ENCODE assay signal across 32 cellular contexts in the genomic region with DNA sequence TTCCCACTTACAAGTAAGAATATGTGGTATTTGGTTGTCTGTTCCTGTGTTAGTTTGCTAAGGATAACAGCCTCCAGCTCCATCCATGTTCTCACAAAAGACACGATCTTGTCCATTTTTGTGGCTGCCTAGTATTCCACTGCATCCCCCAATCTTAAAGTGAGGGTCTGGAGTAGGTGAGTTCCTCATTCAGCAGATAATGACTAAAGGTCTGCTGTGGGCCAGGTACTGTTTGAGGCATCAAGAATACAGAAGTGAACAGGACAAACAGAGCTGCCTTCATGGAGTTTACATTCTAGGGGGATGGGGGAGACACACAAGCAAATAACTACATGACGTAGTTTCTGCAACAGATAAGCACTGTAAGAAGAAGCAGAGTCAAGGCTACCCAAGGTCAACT. TPM values are rescaled to one million over a fixed set of nuclear protein-coding genes. Genes with fewer than 3 reads are reported as not detected.
"Had no signal": no experiment of that assay in that cellular context is flagged by ENCODE, and none has a peak within 500 bp of the region (broad histone marks: within the 10 kb centered on the region; RNA-seq: fewer than 3 reads in every experiment).

No MANE protein-coding gene starts in this region.

- H3K4me3 Mint-ChIP-seq: stimulated activated effector memory CD8-positive, alpha-beta T cell treated with anti-CD3 and anti-CD28 coated beads, Interleukin-12 subunit alpha, Interleukin-12 subunit beta, amount 100 ng/mL, for 72 hours; stimulated activated memory B cell treated with anti-CD40 and anti-IgM and Interleukin-4, amounts not matched to agents 10 μg/mL and 1 μg/mL and 100 μg/mL, for 72 hours; stimulated activated naive B cell treated with anti-CD40 and anti-IgM and Interleukin-4, amounts not matched to agents 10 μg/mL and 1 μg/mL and 100 μg/mL, for 72 hours; stimulated activated naive CD8-positive, alpha-beta T cell treated with anti-CD3 and anti-CD28 coated beads, Interleukin-15, amount 100 ng/mL, for 72 hours; stimulated activated naive CD8-positive, alpha-beta T cell treated with anti-CD3 and anti-CD28 coated beads, Interleukin-15, Interleukin-2, amounts not matched to agents 100 ng/mL and 50 ng/mL, for 24 hours; type B pancreatic cell had no signal

- FAIRE-seq: urothelium cell line had no signal

- ATAC-seq: stimulated activated effector memory CD8-positive, alpha-beta T cell treated with anti-CD3 and anti-CD28 coated beads, Interleukin-12 subunit alpha, Interleukin-12 subunit beta, amount 100 ng/mL, for 72 hours; stimulated activated memory B cell treated with anti-CD40 and anti-IgM and Interleukin-4, amounts not matched to agents 10 μg/mL and 1 μg/mL and 100 μg/mL, for 72 hours; stimulated activated naive B cell treated with anti-CD40 and anti-IgM and Interleukin-4, amounts not matched to agents 10 μg/mL and 1 μg/mL and 100 μg/mL, for 72 hours; stimulated activated naive CD8-positive, alpha-beta T cell treated with anti-CD3 and anti-CD28 coated beads, Interleukin-15, amount 100 ng/mL, for 72 hours; stimulated activated naive CD8-positive, alpha-beta T cell treated with anti-CD3 and anti-CD28 coated beads, Interleukin-15, Interleukin-2, amounts not matched to agents 100 U/mL and 50 U/mL, for 24 hours; upper lobe of right lung had no signal

- H3K27ac ChIP-seq: suprapubic skin, testis, thoracic aorta, thyroid gland, tibial artery, tibial nerve, transverse colon, upper lobe of left lung, upper lobe of right lung, uterus, vagina had no signal

- H3K27me3 Mint-ChIP-seq: stimulated activated memory B cell treated with anti-CD40 and anti-IgM and Interleukin-4, amounts not matched to agents 10 μg/mL and 1 μg/mL and 100 μg/mL, for 72 hours; stimulated activated naive B cell treated with anti-CD40 and anti-IgM and Interleukin-4, amounts not matched to agents 10 μg/mL and 1 μg/mL and 100 μg/mL, for 72 hours; stimulated activated naive CD8-positive, alpha-beta T cell treated with anti-CD3 and anti-CD28 coated beads, Interleukin-15, amount 100 ng/mL, for 72 hours; stimulated activated naive CD8-positive, alpha-beta T cell treated with anti-CD3 and anti-CD28 coated beads, Interleukin-15, Interleukin-2, amounts not matched to agents 100 ng/mL and 50 ng/mL, for 24 hours; type B pancreatic cell had no signal

- H3K4me1 Mint-ChIP-seq: stimulated activated effector memory CD8-positive, alpha-beta T cell treated with anti-CD3 and anti-CD28 coated beads, Interleukin-12 subunit alpha, Interleukin-12 subunit beta, amount 100 ng/mL, for 72 hours; stimulated activated memory B cell treated with anti-CD40 and anti-IgM and Interleukin-4, amounts not matched to agents 10 μg/mL and 1 μg/mL and 100 μg/mL, for 72 hours; stimulated activated naive CD8-positive, alpha-beta T cell treated with anti-CD3 and anti-CD28 coated beads, Interleukin-15, amount 100 ng/mL, for 72 hours had no signal

- DNase-seq: stimulated activated CD4-positive, alpha-beta T cell treated with anti-CD3 and anti-CD28 coated beads, Interleukin-2, amount 100 ng/mL, for 48 hours; stimulated activated CD4-positive, alpha-beta T cell treated with anti-CD3 and anti-CD28 coated beads, Interleukin-4, amount 100 ng/mL, for 1 hour; stimulated activated CD4-positive, alpha-beta T cell treated with anti-CD3 and anti-CD28 coated beads, Interleukin-4, amount 100 ng/mL, for 24 hours; stimulated activated CD4-positive, alpha-beta T cell treated with anti-CD3 and anti-CD28 coated beads, Interleukin-4, amount 100 ng/mL, for 4 hours; stimulated activated CD8-positive, alpha-beta memory T cell treated with anti-CD3 and anti-CD28 coated beads, Interleukin-4, amount 100 ng/mL, for 48 hours; stimulated activated naive B cell treated with anti-CD40 and anti-IgM and Interleukin-4, amounts not matched to agents 10 μg/mL and 1 μg/mL and 100 μg/mL, for 72 hours; stimulated activated naive CD4-positive, alpha-beta T cell; stimulated activated naive CD4-positive, alpha-beta T cell treated with Interleukin-2 at 50 U/mL for 16 hours; stimulated activated naive CD8-positive, alpha-beta T cell treated with anti-CD3 and anti-CD28 coated beads, Interleukin-15, amount 100 ng/mL, for 72 hours; stimulated activated naive CD8-positive, alpha-beta T cell treated with anti-CD3 and anti-CD28 coated beads, Interleukin-15, Interleukin-2, amounts not matched to agents 100 U/mL and 50 U/mL, for 24 hours; stomach; substantia nigra; testis; thyroid gland; tibial artery; transverse colon; trophoblast cell; upper lobe of left lung; upper lobe of right lung; uterus had no signal

- H3K27ac Mint-ChIP-seq: stimulated activated effector memory CD8-positive, alpha-beta T cell treated with anti-CD3 and anti-CD28 coated beads, Interleukin-12 subunit alpha, Interleukin-12 subunit beta, amount 100 ng/mL, for 72 hours; stimulated activated memory B cell treated with anti-CD40 and anti-IgM and Interleukin-4, amounts not matched to agents 10 μg/mL and 1 μg/mL and 100 μg/mL, for 72 hours; stimulated activated naive B cell treated with anti-CD40 and anti-IgM and Interleukin-4, amounts not matched to agents 10 μg/mL and 1 μg/mL and 100 μg/mL, for 72 hours; stimulated activated naive CD8-positive, alpha-beta T cell treated with anti-CD3 and anti-CD28 coated beads, Interleukin-15, amount 100 ng/mL, for 72 hours; stimulated activated naive CD8-positive, alpha-beta T cell treated with anti-CD3 and anti-CD28 coated beads, Interleukin-15, Interleukin-2, amounts not matched to agents 100 ng/mL and 50 ng/mL, for 24 hours; type B pancreatic cell had no signal

- H3K9me3 ChIP-seq: stomach, suprapubic skin, testis, thoracic aorta, thyroid gland, tibial artery, tibial nerve, transverse colon, upper lobe of left lung, upper lobe of right lung, uterus, vagina had no signal

- H3K4me1 ChIP-seq: suprapubic skin, testis, tibial artery, transverse colon, uterus, vagina had no signal

- H3K36me3 ChIP-seq: thoracic aorta, thyroid gland, upper lobe of right lung, uterus, vagina had no signal

- H3K9me3 Mint-ChIP-seq: stimulated activated effector memory CD8-positive, alpha-beta T cell treated with anti-CD3 and anti-CD28 coated beads, Interleukin-12 subunit alpha, Interleukin-12 subunit beta, amount 100 ng/mL, for 72 hours; stimulated activated memory B cell treated with anti-CD40 and anti-IgM and Interleukin-4, amounts not matched to agents 10 μg/mL and 1 μg/mL and 100 μg/mL, for 72 hours; stimulated activated naive CD8-positive, alpha-beta T cell treated with anti-CD3 and anti-CD28 coated beads, Interleukin-15, amount 100 ng/mL, for 72 hours; stimulated activated naive CD8-positive, alpha-beta T cell treated with anti-CD3 and anti-CD28 coated beads, Interleukin-15, Interleukin-2, amounts not matched to agents 100 ng/mL and 50 ng/mL, for 24 hours; type B pancreatic cell had no signal

- H3K27me3 ChIP-seq: stomach, suprapubic skin, testis, thyroid gland, tibial artery, tibial nerve, transverse colon, upper lobe of left lung, upper lobe of right lung, uterus, vagina had no signal

- H3K4me3 ChIP-seq: stomach, suprapubic skin, testis, thoracic aorta, thyroid gland, tibial artery, tibial nerve, transverse colon, upper lobe of left lung, upper lobe of right lung, uterus, vagina had no signal

RNA-seq across cellular contexts. Expression of a gene that starts 24.3 kb away (rescaled TPM):
- total RNA-seq: subcutaneous adipose tissue, temporal lobe, testis, thoracic aorta, thyroid gland, tibial nerve, upper lobe of right lung, urinary bladder, uterus, vagina had no signal
